In genomic region chr5:67166886-67167285, GRCh38 we compare ENCODE assay signal across 9 cellular contexts. TPM values are rescaled to one million over a fixed set of nuclear protein-coding genes. Genes with fewer than 3 reads are reported as not detected.
DNase-seq lines count a peak whose midpoint lies in the region; ATAC-seq, FAIRE-seq and TF ChIP-seq lines count a peak whose summit lies in the region.
"Had no signal": no experiment of that assay in that cellular context is flagged by ENCODE, and none has a peak within 500 bp of the region (broad histone marks: within the 10 kb centered on the region; RNA-seq: fewer than 3 reads in every experiment).

No MANE protein-coding gene starts in this region.

- no peak for TF ChIP-seq POLR2A in gastroesophageal sphincter (IDR thresholded peaks at IDR 0.05)
- no peak for TF ChIP-seq POLR2A in GM12891 (IDR thresholded peaks at IDR 0.05; ENCODE audit: low read depth, low read length)

- H3K4me1 ChIP-seq in gastroesophageal sphincter: peaks cover 0 to 21% (median 10%) of the 10 kb centered on the region in 3 donors

- TF ChIP-seq EP300 in gastroesophageal sphincter (IDR thresholded peaks at IDR 0.05): no peak

- no peaks in the 10 kb centered on the region for H3K9me3 Mint-ChIP-seq in WTC11
- no peaks in the 10 kb centered on the region for H3K9me3 Mint-ChIP-seq in stimulated activated effector memory CD8-positive, alpha-beta T cell treated with anti-CD3 and anti-CD28 coated beads, Interleukin-12 subunit alpha, Interleukin-12 subunit beta, amount 100 ng/mL, for 72 hours

- H3K4me3 Mint-ChIP-seq in WTC11: peak overlapping the region; percentile 60
- peak overlapping the region; percentile 80 for H3K4me3 Mint-ChIP-seq in stimulated activated effector memory CD8-positive, alpha-beta T cell treated with anti-CD3 and anti-CD28 coated beads, Interleukin-12 subunit alpha, Interleukin-12 subunit beta, amount 100 ng/mL, for 72 hours

- H3K27ac ChIP-seq in gastroesophageal sphincter: peak overlapping the region in 3 of 4 donors; percentile 68 to 84 (median 75)

- H3K27ac Mint-ChIP-seq in WTC11: peak overlapping the region; percentile 91
- peak overlapping the region; percentile 97 for H3K27ac Mint-ChIP-seq in stimulated activated effector memory CD8-positive, alpha-beta T cell treated with anti-CD3 and anti-CD28 coated beads, Interleukin-12 subunit alpha, Interleukin-12 subunit beta, amount 100 ng/mL, for 72 hours

- FAIRE-seq in GM12891 (lab: Jason Lieb, UNC): no peak

- no peak for TF ChIP-seq CTCF in WTC11 (IDR thresholded peaks at IDR 0.05)
- no peak for TF ChIP-seq CTCF in gastroesophageal sphincter (IDR thresholded peaks at IDR 0.05)

- H3K36me3 Mint-ChIP-seq in WTC11: no peaks in the 10 kb centered on the region; the same call in 1 of the 2 replicates
- H3K36me3 Mint-ChIP-seq in stimulated activated effector memory CD8-positive, alpha-beta T cell treated with anti-CD3 and anti-CD28 coated beads, Interleukin-12 subunit alpha, Interleukin-12 subunit beta, amount 100 ng/mL, for 72 hours: peaks cover 50% of the 10 kb centered on the region

- peak overlapping the region in 1 of 2 donors; percentile 42 for H3K4me3 ChIP-seq in gastroesophageal sphincter

- peaks cover 0 to 64% of the 10 kb centered on the region in 2 donors for H3K36me3 ChIP-seq in gastroesophageal sphincter

- CTCF ChIA-PET in WTC11 (lab: Charles Lee): interaction anchor here (0.7 to 3.1 kb wide), 21 partner anchors 11 to 1085 kb away, joined by 3 to 49 read pairs (median 5); no protein-coding TSS in a partner anchor

- no peaks in the 10 kb centered on the region for H3K27me3 ChIP-seq in gastroesophageal sphincter

- 93% methylated on average over 3 to 10 of the region's 13 CpGs for WGBS in gastroesophageal sphincter (ENCODE audit: low coverage in 1 of 2), 2 donors

- peaks cover 26% of the 10 kb centered on the region for H3K4me1 Mint-ChIP-seq in WTC11
- peaks cover 54% of the 10 kb centered on the region for H3K4me1 Mint-ChIP-seq in stimulated activated effector memory CD8-positive, alpha-beta T cell treated with anti-CD3 and anti-CD28 coated beads, Interleukin-12 subunit alpha, Interleukin-12 subunit beta, amount 100 ng/mL, for 72 hours

- no peaks in the 10 kb centered on the region for H3K9me3 ChIP-seq in gastroesophageal sphincter

- DNase-seq in WTC11 (ENCODE audit: low spot score) (peak; percentile 25), GM12891 (ENCODE audit: insufficient read length, low spot score) (no peak), COR-L47 (lab: John Stamatoyannopoulos, UW) (no peak)
- DNase-seq in stimulated activated effector memory CD8-positive, alpha-beta T cell treated with anti-CD3 and anti-CD28 coated beads, Interleukin-12 subunit alpha, Interleukin-12 subunit beta, amount 100 ng/mL, for 72 hours (ENCODE audit: low spot score in 2 of 2): no peak
- no peak for DNase-seq in stimulated activated CD4-positive, alpha-beta T cell treated with anti-CD3 and anti-CD28 coated beads, Interleukin-4, amount 100 ng/mL, for 4 hours

- ATAC-seq in HG02798 (IDR thresholded peaks at IDR 0.05; ENCODE audit: poor library complexity, unreplicated experiment): peak; percentile 2
- peak; percentile 6 for ATAC-seq in WTC11
- ATAC-seq in gastroesophageal sphincter: no peak
- peak; percentile 3 for ATAC-seq in stimulated activated effector memory CD8-positive, alpha-beta T cell treated with anti-CD3 and anti-CD28 coated beads, Interleukin-12 subunit alpha, Interleukin-12 subunit beta, amount 100 ng/mL, for 72 hours
- no peak for ATAC-seq in GM18868 (IDR thresholded peaks at IDR 0.05; ENCODE audit: unreplicated experiment)

- POLR2A ChIA-PET in WTC11 (lab: Charles Lee): interaction anchor here (0.7 kb wide), 1 partner anchor 1488 kb away, joined by 5 read pairs; no protein-coding TSS in a partner anchor

- no peaks in the 10 kb centered on the region for H3K27me3 Mint-ChIP-seq in WTC11 (ENCODE audit: low read depth)

TF ChIP-seq in WTC11, 78 proteins besides CTCF, POLR2A, EP300 and RAD21:
- TF ChIP-seq FOXP1 (CRISPR knock-in tag; IDR thresholded peaks at IDR 0.05; ENCODE audit: borderline replicate concordance) (0 out of 2 replicates have a peak, but pooled peaks have one; percentile 4), E2F4 (CRISPR knock-in tag; IDR thresholded peaks at IDR 0.05; ENCODE audit: borderline replicate concordance, low read depth) (no peak)
TF ChIP-seq in WTC11: peak in this region for 1.

TF ChIP-seq in GM12891, 5 proteins besides CTCF, POLR2A, EP300 and RAD21:
- no peak for TF ChIP-seq TAF1 (IDR thresholded peaks at IDR 0.05; ENCODE audit: low read depth, low read length)
- TF ChIP-seq POLR2AphosphoS5 (IDR thresholded peaks at IDR 0.05; ENCODE audit: low read depth, low read length): no peak
- TF ChIP-seq PAX5 (IDR thresholded peaks at IDR 0.05; ENCODE audit: insufficient read depth, low read length, severe bottlenecking): no peak
- no peak for TF ChIP-seq POU2F2 (IDR thresholded peaks at IDR 0.05; ENCODE audit: low read depth, low read length)
- no peak for TF ChIP-seq SPI1 (IDR thresholded peaks at IDR 0.05; ENCODE audit: low read depth, low read length)

RNA-seq across cellular contexts. Expression of gene CD180, which starts 29.7 kb away (rescaled TPM):
- total RNA-seq in WTC11 (2021) (not detected in 3 replicates), gastroesophageal sphincter (1 to 10 TPM in 2 of 4 donors, under 1 TPM in 1, not detected in 1; 0.27 to 2.2 (median 1.2) TPM)
- polyA plus RNA-seq in GM12891 (2012; ENCODE audit: low read depth, missing spikeins): 1.1 TPM
- total RNA-seq: NCI-H460 had no signal

Comparison
In these comparisons a context has a peak if more than half of its experiments do, and no peak if none do; other contexts are left out.
1. ATAC-seq: peak in HG02798 (single experiment), WTC11 (single experiment) and stimulated activated effector memory CD8-positive, alpha-beta T cell treated with anti-CD3 and anti-CD28 coated beads, Interleukin-12 subunit alpha, Interleukin-12 subunit beta, amount 100 ng/mL, for 72 hours (single experiment); none in gastroesophageal sphincter (single experiment) and GM18868 (single experiment).